Comparison of ENCODE assay signal across 18 cellular contexts in the genomic region with DNA sequence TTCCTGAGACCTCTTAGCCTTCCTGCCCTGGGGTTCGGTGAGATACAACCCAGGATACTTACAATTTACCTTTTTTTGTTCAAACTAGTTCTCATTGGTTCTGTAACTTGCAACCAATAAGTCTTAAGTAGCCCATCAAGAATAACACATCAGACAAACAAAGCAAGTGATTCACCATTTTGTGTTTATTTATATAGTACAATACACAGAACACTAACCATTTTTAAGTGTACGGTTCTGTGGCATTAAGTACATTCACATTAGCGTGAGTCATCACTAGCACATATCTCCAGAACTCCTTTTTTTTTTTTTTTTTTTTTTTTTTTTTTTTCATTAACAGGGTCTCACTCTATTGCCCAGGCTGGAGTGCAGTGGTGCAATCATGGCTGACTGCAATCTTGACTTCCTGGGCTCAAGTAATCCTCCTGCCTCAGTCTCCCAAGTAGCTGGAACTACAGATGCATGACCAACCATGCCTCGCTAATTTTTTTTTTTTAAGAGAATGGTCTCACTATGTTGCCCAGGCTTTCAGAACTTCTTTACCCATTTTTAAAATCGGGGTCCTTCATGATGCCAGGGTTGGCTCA. TPM values are rescaled to one million over a fixed set of nuclear protein-coding genes. Genes with fewer than 3 reads are reported as not detected.
A peak's percentile ranks its signal among the peaks of the same experiment; 100 is the strongest.
DNase-seq lines count a peak whose midpoint lies in the region; ATAC-seq and TF ChIP-seq lines count a peak whose summit lies in the region.
"Had no signal": no experiment of that assay in that cellular context is flagged by ENCODE, and none has a peak within 500 bp of the region (broad histone marks: within the 10 kb centered on the region; RNA-seq: fewer than 3 reads in every experiment).

No MANE protein-coding gene starts in this region.

- H3K4me3 Mint-ChIP-seq in T-helper 2 cell treated with Interferon-gamma antibody and Interleukin-4, amounts not matched to agents 5 μg/mL and 100 μg/mL, for 36 hours = no peak overlapping the region
- H3K4me3 Mint-ChIP-seq: CD8-positive, alpha-beta memory T cell; stimulated activated naive CD8-positive, alpha-beta T cell treated with anti-CD3 and anti-CD28 coated beads, Interleukin-15, amount 100 ng/mL, for 72 hours had no signal

- H3K27ac ChIP-seq in epithelial cell of prostate = no peak overlapping the region
- H3K27ac ChIP-seq in thyroid gland = no peak overlapping the region
- H3K27ac ChIP-seq: heart left ventricle, sigmoid colon had no signal

- peaks cover 20% of the 10 kb centered on the region for H3K9me3 Mint-ChIP-seq in T-helper 2 cell treated with Interferon-gamma antibody and Interleukin-4, amounts not matched to agents 5 μg/mL and 100 μg/mL, for 36 hours
- H3K9me3 Mint-ChIP-seq: stimulated activated naive CD8-positive, alpha-beta T cell treated with anti-CD3 and anti-CD28 coated beads, Interleukin-15, amount 100 ng/mL, for 72 hours had no signal

- peaks cover 3% of the 10 kb centered on the region for H3K27me3 Mint-ChIP-seq in T-helper 2 cell treated with Interferon-gamma antibody and Interleukin-4, amounts not matched to agents 5 μg/mL and 100 μg/mL, for 36 hours (ENCODE audit: low read depth)
- H3K27me3 Mint-ChIP-seq: CD8-positive, alpha-beta memory T cell; stimulated activated naive CD8-positive, alpha-beta T cell treated with anti-CD3 and anti-CD28 coated beads, Interleukin-15, amount 100 ng/mL, for 72 hours had no signal

- no peak for TF ChIP-seq CTCF in thyroid gland (IDR thresholded peaks at IDR 0.05)

- no peak overlapping the region for H3K27ac Mint-ChIP-seq in T-helper 2 cell treated with Interferon-gamma antibody and Interleukin-4, amounts not matched to agents 5 μg/mL and 100 μg/mL, for 36 hours
- H3K27ac Mint-ChIP-seq: CD8-positive, alpha-beta memory T cell had no signal

- in situ Hi-C loops in SK-MEL-5 (cut with HindIII; ENCODE audit: low pct_unique_long_range_greater_than_20kb, low sequenced_read_pairs) = no loop called here

- no peaks in the 10 kb centered on the region for H3K9me3 ChIP-seq in thyroid gland
- H3K9me3 ChIP-seq: sigmoid colon had no signal

- WGBS in thyroid gland, 2 donors = 91 to 94% methylated on average over 5 of the region's 5 CpGs

- no peak for ATAC-seq in GM21825 (IDR thresholded peaks at IDR 0.05; ENCODE audit: unreplicated experiment)
- ATAC-seq: heart left ventricle; left ventricle myocardium superior; stimulated activated naive CD8-positive, alpha-beta T cell treated with anti-CD3 and anti-CD28 coated beads, Interleukin-15, amount 100 ng/mL, for 72 hours had no signal

- no peaks in the 10 kb centered on the region for H3K27me3 ChIP-seq in thyroid gland
- H3K27me3 ChIP-seq: heart left ventricle, sigmoid colon had no signal

- intact Hi-C loops in thyroid gland (cut with DNase I) = no loop called here

- no peaks in the 10 kb centered on the region for H3K4me1 ChIP-seq in thyroid gland

- peaks cover 18% of the 10 kb centered on the region for H3K4me1 Mint-ChIP-seq in T-helper 2 cell treated with Interferon-gamma antibody and Interleukin-4, amounts not matched to agents 5 μg/mL and 100 μg/mL, for 36 hours (ENCODE audit: low read depth)

- DNase-seq in EL = peak; percentile 76
- peak; percentile 50 for DNase-seq in SK-MEL-5 (ENCODE audit: low read depth, low spot score)
- DNase-seq in epithelial cell of prostate (ENCODE audit: low read depth, low spot score) = peak; percentile 75
- DNase-seq in renal cortical epithelial cell (ENCODE audit: low read depth) = peak; percentile 80
- no peak for DNase-seq in T-helper 2 cell treated with Interferon-gamma antibody and Interleukin-4, amounts not matched to agents 5 μg/mL and 100 μg/mL, for 36 hours (ENCODE audit: low spot score)
- DNase-seq in LoVo (ENCODE audit: low spot score) = no peak
- DNase-seq in thyroid gland = no peak
- DNase-seq: activated CD4-positive, alpha-beta T cell treated with anti-CD3 and anti-CD28 coated beads for 4 hours; activated T-cell treated with anti-CD3 and anti-CD28 coated beads, Interleukin-2, amount 50 U/mL, for 1 hour; CD8-positive, alpha-beta memory T cell; heart left ventricle; Karpas-422; left ventricle myocardium superior; NCI-H2081 treated with DMSO at 0.1 percent for 48 hours; NK-92 treated with Interleukin-12 subunit alpha and Interleukin-12 subunit beta, amount 100 ng/mL, for 24 hours; sigmoid colon; stimulated activated naive CD8-positive, alpha-beta T cell treated with anti-CD3 and anti-CD28 coated beads, Interleukin-15, amount 100 ng/mL, for 72 hours had no signal

- H3K36me3 ChIP-seq in thyroid gland = no peaks in the 10 kb centered on the region
- H3K36me3 ChIP-seq: heart left ventricle, sigmoid colon had no signal

- H3K4me3 ChIP-seq in thyroid gland (replicated peaks in 1 of 3) = no peak overlapping the region
- H3K4me3 ChIP-seq: heart left ventricle, sigmoid colon had no signal

- H3K36me3 Mint-ChIP-seq in T-helper 2 cell treated with Interferon-gamma antibody and Interleukin-4, amounts not matched to agents 5 μg/mL and 100 μg/mL, for 36 hours (ENCODE audit: low read depth) = peaks cover 20% of the 10 kb centered on the region

- TF ChIP-seq POLR2A in thyroid gland (IDR thresholded peaks at IDR 0.05) = no peak

RNA-seq across cellular contexts. Expression of gene SLC1A4, which starts 36.2 kb away (rescaled TPM):
- total RNA-seq in SK-MEL-5 (2014; rRNA removed; shearing (Covaris generic)) = 704 and 722 TPM in 2 replicates
- polyA plus RNA-seq in SK-MEL-5 (2015; cell fraction: cytosol; rRNA removed) = 500 and 630 TPM in 2 replicates
- polyA plus RNA-seq in SK-MEL-5 (2015; cell fraction: nucleus; rRNA removed) = 290 and 296 TPM in 2 replicates
- total RNA-seq in renal cortical epithelial cell (8.5 and 11.5 TPM in 2 replicates), thyroid gland (1 to 10 TPM; 4.6 to 6.9 (median 5.4) TPM)

Comparison
In these comparisons a context has a peak if more than half of its experiments do, and no peak if none do; other contexts are left out.
1. DNase-seq: peak in EL (single experiment), SK-MEL-5 (single experiment), epithelial cell of prostate (single experiment) and renal cortical epithelial cell (single experiment); none in T-helper 2 cell treated with Interferon-gamma antibody and Interleukin-4, amounts not matched to agents 5 μg/mL and 100 μg/mL, for 36 hours (single experiment), LoVo (single experiment) and thyroid gland (0 of 2).
2. RNA of gene SLC1A4, which starts 36.2 kb away (total RNA-seq): 704 to 722 TPM in SK-MEL-5; 8.5 to 11.5 TPM in renal cortical epithelial cell and 4.6 to 6.9 TPM in thyroid gland; every median in the first group is over 10 times any median in the second.